1 cellular context compared by ENCODE assay signal in the genomic region with DNA sequence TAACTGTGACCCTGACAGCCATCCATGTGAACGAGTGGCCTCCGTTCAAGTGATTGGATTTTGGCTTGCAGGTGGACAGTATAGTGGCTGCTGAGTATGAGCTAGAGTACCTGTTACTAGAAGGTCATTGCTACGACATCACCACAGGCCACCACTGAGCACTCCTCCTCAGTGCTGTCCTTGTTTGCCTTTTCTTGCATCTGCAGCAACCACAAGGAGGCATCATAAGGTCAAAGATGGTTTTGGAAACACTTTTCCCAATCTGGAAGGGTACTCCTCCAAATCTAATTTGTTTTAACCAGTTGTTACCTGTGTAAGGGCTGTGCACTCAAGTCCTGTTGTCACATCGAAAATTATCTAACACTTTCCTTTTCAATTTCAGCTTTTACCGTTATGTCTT.
TF ChIP-seq lines count a peak whose summit lies in the region.

No MANE protein-coding gene starts in this region.

TF ChIP-seq in A549, 52 proteins besides CTCF, POLR2A, EP300 and RAD21 (continued from another document):
- TF ChIP-seq, protein P1, sequence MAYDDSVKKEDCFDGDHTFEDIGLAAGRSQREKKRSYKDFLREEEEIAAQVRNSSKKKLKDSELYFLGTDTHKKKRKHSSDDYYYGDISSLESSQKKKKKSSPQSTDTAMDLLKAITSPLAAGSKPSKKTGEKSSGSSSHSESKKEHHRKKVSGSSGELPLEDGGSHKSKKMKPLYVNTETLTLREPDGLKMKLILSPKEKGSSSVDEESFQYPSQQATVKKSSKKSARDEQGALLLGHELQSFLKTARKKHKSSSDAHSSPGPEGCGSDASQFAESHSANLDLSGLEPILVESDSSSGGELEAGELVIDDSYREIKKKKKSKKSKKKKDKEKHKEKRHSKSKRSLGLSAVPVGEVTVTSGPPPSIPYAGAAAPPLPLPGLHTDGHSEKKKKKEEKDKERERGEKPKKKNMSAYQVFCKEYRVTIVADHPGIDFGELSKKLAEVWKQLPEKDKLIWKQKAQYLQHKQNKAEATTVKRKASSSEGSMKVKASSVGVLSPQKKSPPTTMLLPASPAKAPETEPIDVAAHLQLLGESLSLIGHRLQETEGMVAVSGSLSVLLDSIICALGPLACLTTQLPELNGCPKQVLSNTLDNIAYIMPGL (CRISPR knock-in tag; IDR thresholded peaks at IDR 0.05; ENCODE audit: borderline replicate concordance) = no peak
- TF ChIP-seq FOSL2 (IDR thresholded peaks at IDR 0.05) = no peak
- no peak for TF ChIP-seq FOSL2 (CRISPR knock-in tag; IDR thresholded peaks at IDR 0.05)
- no peak for TF ChIP-seq PHF8 (IDR thresholded peaks at IDR 0.05; ENCODE audit: borderline replicate concordance, low read depth)
